Comparison of ENCODE assay signal across 8 cellular contexts in the genomic region with DNA sequence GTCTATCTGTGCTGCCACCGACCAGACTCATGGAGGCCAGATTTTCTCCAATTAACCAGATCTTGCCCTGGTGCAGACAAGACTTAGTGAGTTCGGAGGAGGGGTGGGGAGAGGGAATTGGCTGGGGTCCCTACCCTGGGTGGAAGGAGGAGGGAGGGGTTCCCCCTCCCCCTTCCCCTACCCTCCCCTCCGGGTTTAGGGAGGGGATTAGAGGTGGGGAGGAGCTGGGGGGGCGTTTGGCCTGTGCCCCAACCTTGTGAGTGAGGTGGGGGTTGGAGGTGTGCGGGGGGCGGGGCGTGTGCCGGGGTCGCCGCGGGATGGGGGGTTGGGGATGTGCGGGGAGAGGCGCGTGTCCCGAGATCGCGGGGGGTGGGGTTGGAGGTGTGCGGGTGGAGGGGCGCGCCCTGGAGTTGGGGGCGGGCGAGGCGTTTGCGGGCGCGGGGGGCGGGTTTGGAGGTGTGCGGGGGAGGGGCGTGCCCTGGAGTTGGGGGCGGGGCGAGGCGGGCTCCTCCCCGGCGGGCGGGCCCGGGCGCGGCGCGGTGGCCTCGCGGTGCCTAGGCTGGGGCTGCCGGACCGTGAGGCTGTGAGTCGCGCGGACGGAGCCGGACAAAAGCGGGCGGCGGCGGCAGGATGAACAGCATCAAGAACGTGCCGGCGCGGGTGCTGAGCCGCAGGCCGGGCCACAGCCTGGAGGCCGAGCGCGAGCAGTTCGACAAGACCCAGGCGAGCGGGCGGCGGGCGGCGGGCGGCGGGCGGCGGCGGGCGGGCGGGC. TPM values are rescaled to one million over a fixed set of nuclear protein-coding genes. Genes with fewer than 3 reads are reported as not detected.
DNase-seq lines count a peak whose midpoint lies in the region; ATAC-seq, FAIRE-seq and TF ChIP-seq lines count a peak whose summit lies in the region.

A gene with protein sequence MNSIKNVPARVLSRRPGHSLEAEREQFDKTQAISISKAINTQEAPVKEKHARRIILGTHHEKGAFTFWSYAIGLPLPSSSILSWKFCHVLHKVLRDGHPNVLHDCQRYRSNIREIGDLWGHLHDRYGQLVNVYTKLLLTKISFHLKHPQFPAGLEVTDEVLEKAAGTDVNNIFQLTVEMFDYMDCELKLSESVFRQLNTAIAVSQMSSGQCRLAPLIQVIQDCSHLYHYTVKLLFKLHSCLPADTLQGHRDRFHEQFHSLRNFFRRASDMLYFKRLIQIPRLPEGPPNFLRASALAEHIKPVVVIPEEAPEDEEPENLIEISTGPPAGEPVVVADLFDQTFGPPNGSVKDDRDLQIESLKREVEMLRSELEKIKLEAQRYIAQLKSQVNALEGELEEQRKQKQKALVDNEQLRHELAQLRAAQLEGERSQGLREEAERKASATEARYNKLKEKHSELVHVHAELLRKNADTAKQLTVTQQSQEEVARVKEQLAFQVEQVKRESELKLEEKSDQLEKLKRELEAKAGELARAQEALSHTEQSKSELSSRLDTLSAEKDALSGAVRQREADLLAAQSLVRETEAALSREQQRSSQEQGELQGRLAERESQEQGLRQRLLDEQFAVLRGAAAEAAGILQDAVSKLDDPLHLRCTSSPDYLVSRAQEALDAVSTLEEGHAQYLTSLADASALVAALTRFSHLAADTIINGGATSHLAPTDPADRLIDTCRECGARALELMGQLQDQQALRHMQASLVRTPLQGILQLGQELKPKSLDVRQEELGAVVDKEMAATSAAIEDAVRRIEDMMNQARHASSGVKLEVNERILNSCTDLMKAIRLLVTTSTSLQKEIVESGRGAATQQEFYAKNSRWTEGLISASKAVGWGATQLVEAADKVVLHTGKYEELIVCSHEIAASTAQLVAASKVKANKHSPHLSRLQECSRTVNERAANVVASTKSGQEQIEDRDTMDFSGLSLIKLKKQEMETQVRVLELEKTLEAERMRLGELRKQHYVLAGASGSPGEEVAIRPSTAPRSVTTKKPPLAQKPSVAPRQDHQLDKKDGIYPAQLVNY (plus strand): TSS at position 537 of the 772 bp plus-strand sequence. CDS start 94 bp downstream, at position 631.

- H3K27me3 ChIP-seq in WERI-Rb-1 (ENCODE audit: insufficient read depth, low read depth, severe bottlenecking) (no peaks in the 10 kb centered on the region), bronchial epithelial cell (ENCODE audit: control insufficient read depth, insufficient read depth, low read length) (no peaks in the 10 kb centered on the region)

- peak within 1 kb of the TSS; percentile 62 for H3K4me3 ChIP-seq in WERI-Rb-1 (ENCODE audit: low read depth, low read length)
- peak within 1 kb of the TSS; percentile 73 for H3K4me3 ChIP-seq in bronchial epithelial cell (ENCODE audit: low read depth, low read length)

- H3K9me3 ChIP-seq in WERI-Rb-1 (ENCODE audit: severe bottlenecking) = no peaks in the 10 kb centered on the region

- no peaks in the 10 kb centered on the region for H3K36me3 ChIP-seq in WERI-Rb-1
- H3K36me3 ChIP-seq in bronchial epithelial cell (ENCODE audit: control insufficient read depth, insufficient read depth, low read length) = no peaks in the 10 kb centered on the region

- no peak for TF ChIP-seq CTCF in WERI-Rb-1 (IDR thresholded peaks at IDR 0.05; ENCODE audit: low read depth, low read length)
- TF ChIP-seq CTCF in bronchial epithelial cell (IDR thresholded peaks at IDR 0.05; ENCODE audit: insufficient read depth, low read length, severe bottlenecking) = no peak

- FAIRE-seq in bronchial epithelial cell (lab: Jason Lieb, UNC) = no peak

- ATAC-seq in HG03045 (IDR thresholded peaks at IDR 0.05; ENCODE audit: unreplicated experiment) (peak; percentile 43), GM18868 (IDR thresholded peaks at IDR 0.05; ENCODE audit: unreplicated experiment) (no peak)

- peak; percentile 45 for DNase-seq in ELR (ENCODE audit: low read depth)
- DNase-seq in WERI-Rb-1 = peak; percentile 42
- no peak for DNase-seq in bronchial epithelial cell (ENCODE audit: low read depth)
- DNase-seq in kidney tubule cell (ENCODE audit: low spot score) = peak; percentile 64
- peak; percentile 27 to 60 (median 48) for DNase-seq in stimulated activated CD4-positive, alpha-beta T cell treated with anti-CD3 and anti-CD28 coated beads, Interleukin-1b, Interleukin-23, amount 100 ng/mL, for 24 hours (ENCODE audit: low read depth in 4 of 4, low spot score in 1 of 4)
- no peak for DNase-seq in NCI-H2196 treated with DMSO at 0.1 percent for 48 hours (lab: John Stamatoyannopoulos, UW; ENCODE audit: unreplicated experiment)

- no peak within 1 kb of the TSS for H3K27ac ChIP-seq in WERI-Rb-1

RNA-seq across cellular contexts. Expression of the gene that starts here (rescaled TPM):
- 36.1 TPM in 2 replicates for total RNA-seq in bronchial epithelial cell

Comparison
In these comparisons a context has a peak if more than half of its experiments do, and no peak if none do; other contexts are left out.
1. DNase-seq: peak in ELR (single experiment), WERI-Rb-1 (single experiment), kidney tubule cell (single experiment) and stimulated activated CD4-positive, alpha-beta T cell treated with anti-CD3 and anti-CD28 coated beads, Interleukin-1b, Interleukin-23, amount 100 ng/mL, for 24 hours (4 of 4); none in bronchial epithelial cell (single experiment) and NCI-H2196 treated with DMSO at 0.1 percent for 48 hours (single experiment).